In genomic region chr7:139494835-139495568, GRCh38 we compare ENCODE assay signal across 9 cellular contexts. TPM values are rescaled to one million over a fixed set of nuclear protein-coding genes. Genes with fewer than 3 reads are reported as not detected.
A peak's percentile ranks its signal among the peaks of the same experiment; 100 is the strongest.
DNase-seq lines count a peak whose midpoint lies in the region; ATAC-seq and TF ChIP-seq lines count a peak whose summit lies in the region.
"Had no signal": no experiment of that assay in that cellular context is flagged by ENCODE, and none has a peak within 500 bp of the region (broad histone marks: within the 10 kb centered on the region; RNA-seq: fewer than 3 reads in every experiment).

No MANE protein-coding gene starts in this region.

- peaks cover 0 to 15% of the 10 kb centered on the region in 2 donors for H3K9me3 ChIP-seq in right atrium auricular region
- peaks cover 0 to 9% of the 10 kb centered on the region in 2 donors for H3K9me3 ChIP-seq in CD4-positive, alpha-beta memory T cell (ENCODE audit: control insufficient read depth in 1 of 2, low read length in 2 of 2)

- POLR2A ChIA-PET in CD4-positive, alpha-beta memory T cell (lab: Charles Lee; ENCODE audit: partially characterized antibody) = no interaction called here

- no peak overlapping the region for H3K27ac ChIP-seq in right atrium auricular region
- no peak overlapping the region for H3K27ac ChIP-seq in CD4-positive, alpha-beta memory T cell (ENCODE audit: low read depth, low read length)
- H3K27ac ChIP-seq: cardiac muscle cell had no signal

- DNase-seq in left cardiac atrium = no peak
- DNase-seq in right atrium auricular region (ENCODE audit: low spot score) = no peak
- peak; percentile 94 for DNase-seq in NCI-H2107 treated with DMSO at 0.1 percent for 48 hours (lab: John Stamatoyannopoulos, UW; ENCODE audit: unreplicated experiment)
- DNase-seq in stimulated activated naive CD8-positive, alpha-beta T cell treated with anti-CD3 and anti-CD28 coated beads, Interleukin-15, amount 100 ng/mL, for 72 hours = peak in 1 of 2 donors; percentile 17
- DNase-seq in COLO829 (ENCODE audit: low spot score) = no peak
- DNase-seq in HUDEP-2 (lab: John Stamatoyannopoulos, UW; ENCODE audit: unreplicated experiment in 76 of 76) = no peak
- no peak for DNase-seq in CD4-positive, alpha-beta memory T cell

- no peaks in the 10 kb centered on the region for H3K36me3 ChIP-seq in right atrium auricular region
- no peaks in the 10 kb centered on the region for H3K36me3 ChIP-seq in CD4-positive, alpha-beta memory T cell (ENCODE audit: insufficient read depth, low read length)
- H3K36me3 ChIP-seq: cardiac muscle cell had no signal

- H3K4me3 ChIP-seq in right atrium auricular region = no peak overlapping the region
- H3K4me3 ChIP-seq in CD4-positive, alpha-beta memory T cell (ENCODE audit: low read length in 2 of 2) = no peak overlapping the region
- H3K4me3 ChIP-seq: cardiac muscle cell had no signal

- peak overlapping the region; percentile 53 to 92 for H3K27ac Mint-ChIP-seq in stimulated activated naive CD8-positive, alpha-beta T cell treated with anti-CD3 and anti-CD28 coated beads, Interleukin-15, amount 100 ng/mL, for 72 hours
- H3K27ac Mint-ChIP-seq in CD4-positive, alpha-beta memory T cell = peak overlapping the region in 1 of 7 donors; percentile 9

- TF ChIP-seq CTCF in right atrium auricular region (IDR thresholded peaks at IDR 0.05) = no peak

- no peaks in the 10 kb centered on the region for H3K27me3 ChIP-seq in right atrium auricular region
- H3K27me3 ChIP-seq in CD4-positive, alpha-beta memory T cell (ENCODE audit: insufficient read depth, low read length) = no peaks in the 10 kb centered on the region

- peaks cover 26% of the 10 kb centered on the region for H3K4me1 Mint-ChIP-seq in stimulated activated naive CD8-positive, alpha-beta T cell treated with anti-CD3 and anti-CD28 coated beads, Interleukin-15, amount 100 ng/mL, for 72 hours
- peaks cover under 1 to 4% (median 4%) of the 10 kb centered on the region in 4 donors for H3K4me1 Mint-ChIP-seq in CD4-positive, alpha-beta memory T cell

- peak; percentile 41 to 52 for ATAC-seq in left cardiac atrium
- ATAC-seq in HG02678 (IDR thresholded peaks at IDR 0.05; ENCODE audit: unreplicated experiment) = peak; percentile 73
- peak; percentile 77 for ATAC-seq in stimulated activated naive CD8-positive, alpha-beta T cell treated with anti-CD3 and anti-CD28 coated beads, Interleukin-15, amount 100 ng/mL, for 72 hours

- H3K9me3 Mint-ChIP-seq in stimulated activated naive CD8-positive, alpha-beta T cell treated with anti-CD3 and anti-CD28 coated beads, Interleukin-15, amount 100 ng/mL, for 72 hours = peaks cover 7 to 13% of the 10 kb centered on the region in 2 donors
- peaks cover 0 to 23% (median 13%) of the 10 kb centered on the region in 8 donors for H3K9me3 Mint-ChIP-seq in CD4-positive, alpha-beta memory T cell

- CTCF ChIA-PET in CD4-positive, alpha-beta memory T cell (lab: Charles Lee; ENCODE audit: partially characterized antibody) = no interaction called here

- intact Hi-C loops in left cardiac atrium (cut with DNase I) = loop anchor here in 1 of 2 donors (5.0 kb wide), 1 partner anchor 507 kb away; no protein-coding TSS in a partner anchor
- intact Hi-C loops in CD4-positive, alpha-beta memory T cell (cut with micrococcal nuclease) = no loop called here

- H3K36me3 Mint-ChIP-seq in CD4-positive, alpha-beta memory T cell = peaks cover 0 to 1% of the 10 kb centered on the region in 2 donors

- H3K27me3 Mint-ChIP-seq in stimulated activated naive CD8-positive, alpha-beta T cell treated with anti-CD3 and anti-CD28 coated beads, Interleukin-15, amount 100 ng/mL, for 72 hours = peaks cover 11% of the 10 kb centered on the region
- H3K27me3 Mint-ChIP-seq in CD4-positive, alpha-beta memory T cell = peaks cover 0 to 4% of the 10 kb centered on the region in 2 donors

- H3K4me3 Mint-ChIP-seq in stimulated activated naive CD8-positive, alpha-beta T cell treated with anti-CD3 and anti-CD28 coated beads, Interleukin-15, amount 100 ng/mL, for 72 hours = peak overlapping the region in 1 of 2 donors; percentile 25
- H3K4me3 Mint-ChIP-seq in CD4-positive, alpha-beta memory T cell = no peak overlapping the region

- H3K4me1 ChIP-seq in right atrium auricular region = peaks cover 0 to 4% of the 10 kb centered on the region in 2 donors
- H3K4me1 ChIP-seq in CD4-positive, alpha-beta memory T cell (ENCODE audit: insufficient read depth, low read length) = peaks cover 5% of the 10 kb centered on the region

RNA-seq across cellular contexts. Expression of gene KLRG2, which starts 11.5 kb away (rescaled TPM):
- total RNA-seq in left cardiac atrium = not detected
- not detected for total RNA-seq in right atrium auricular region
- not detected for total RNA-seq in CD4-positive, alpha-beta memory T cell
- polyA plus RNA-seq in CD4-positive, alpha-beta memory T cell = not detected
- total RNA-seq: cardiac muscle cell had no signal
- polyA plus RNA-seq: cardiac muscle cell had no signal

RNA-seq across cellular contexts. Expression of gene CLEC2L, which starts 28.5 kb away (rescaled TPM):
- under 1 TPM in 1 of 2 donors, not detected in 1; 0.34 TPM for total RNA-seq in left cardiac atrium
- not detected for total RNA-seq in right atrium auricular region
- not detected for total RNA-seq in CD4-positive, alpha-beta memory T cell
- not detected for polyA plus RNA-seq in CD4-positive, alpha-beta memory T cell
